13 cellular contexts compared by ENCODE assay signal in the genomic region with DNA sequence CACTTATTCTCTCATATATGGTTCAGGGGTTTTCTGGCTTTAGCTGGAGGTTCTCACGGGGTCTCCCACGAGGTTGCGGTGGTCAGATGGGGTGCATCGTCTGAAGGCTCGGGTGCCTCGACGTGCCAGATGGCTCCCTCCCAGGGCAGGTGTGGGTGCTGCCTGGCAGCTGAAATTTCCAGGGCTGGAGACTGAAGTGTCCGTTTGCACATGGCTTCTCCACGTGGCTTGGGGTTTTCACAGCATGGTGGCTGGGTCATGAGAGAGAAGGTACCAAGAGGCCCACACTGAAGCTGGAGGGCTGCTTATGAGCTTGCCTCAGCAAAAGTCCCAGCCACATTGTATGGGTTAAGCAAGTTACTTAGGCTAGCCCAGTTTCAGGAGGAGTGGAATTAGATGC.
DNase-seq lines count a peak whose midpoint lies in the region; FAIRE-seq and TF ChIP-seq lines count a peak whose summit lies in the region.
"Had no signal": no experiment of that assay in that cellular context is flagged by ENCODE, and none has a peak within 500 bp of the region (broad histone marks: within the 10 kb centered on the region; RNA-seq: fewer than 3 reads in every experiment).

No MANE protein-coding gene starts in this region.

- no peaks in the 10 kb centered on the region for H4K20me1 ChIP-seq in endothelial cell of umbilical vein (replicated peaks; ENCODE audit: control insufficient read depth, extremely low read depth, insufficient read depth, low read length)

- H3K36me3 Mint-ChIP-seq in CD8-positive, alpha-beta memory T cell, result no peaks in the 10 kb centered on the region

- peak; percentile 20 for FAIRE-seq in GM12891 (lab: Jason Lieb, UNC)
- FAIRE-seq in endothelial cell of umbilical vein (lab: Jason Lieb, UNC), result no peak

- POLR2A ChIA-PET in endothelial cell of umbilical vein (lab: Charles Lee), result no interaction called here
- POLR2A ChIA-PET in CD8-positive, alpha-beta memory T cell (lab: Charles Lee), result no interaction called here

- TF ChIP-seq CTCF in endothelial cell of umbilical vein (IDR thresholded peaks at IDR 0.05; ENCODE audit: extremely low read depth in 1 of 2, insufficient read depth in 1 of 2, low read depth in 1 of 2, low read length in 2 of 2) (no peak), neutrophil (IDR thresholded peaks at IDR 0.05) (no peak)

- no peak for DNase-seq in GM12891 (ENCODE audit: insufficient read length, low spot score)
- DNase-seq in NCI-H1092 (lab: John Stamatoyannopoulos, UW), result peak; percentile 8
- DNase-seq in endothelial cell of umbilical vein (ENCODE audit: low read depth, low spot score), result no peak
- no peak for DNase-seq in CD8-positive, alpha-beta memory T cell
- no peak for DNase-seq in stimulated activated CD4-positive, alpha-beta T cell treated with anti-CD3 and anti-CD28 coated beads, Interleukin-12 subunit alpha, Interleukin-12 subunit beta, amount 100 ng/mL, for 4 hours
- DNase-seq in NCI-H524 treated with DMSO at 0.1 percent for 48 hours (lab: John Stamatoyannopoulos, UW), result no peak
- DNase-seq: activated CD4-positive, alpha-beta T cell treated with anti-CD3 and anti-CD28 coated beads, Interleukin-2, amount 50 U/mL, for 1 hour; DMS79; esophagus squamous epithelium; NCI-H446; SIG-M5 had no signal

- TF ChIP-seq POLR2A in GM12891 (IDR thresholded peaks at IDR 0.05; ENCODE audit: low read depth, low read length), result no peak
- no peak for TF ChIP-seq POLR2A in endothelial cell of umbilical vein (IDR thresholded peaks at IDR 0.05; ENCODE audit: low read depth, low read length)

- H3K27me3 Mint-ChIP-seq in CD8-positive, alpha-beta memory T cell, result peaks cover 36 to 59% of the 10 kb centered on the region in 2 donors

- intact Hi-C loops in endothelial cell of umbilical vein (cut with micrococcal nuclease), result no loop called here

- H3K9ac ChIP-seq in endothelial cell of umbilical vein (replicated peaks; ENCODE audit: extremely low read depth, insufficient read depth, low read length), result no peak overlapping the region

- peak overlapping the region in 2 of 7 donors; percentile 26 to 61 for H3K4me3 Mint-ChIP-seq in CD8-positive, alpha-beta memory T cell

- H3K4me1 Mint-ChIP-seq in CD8-positive, alpha-beta memory T cell, result peaks cover 8 to 12% (median 9%) of the 10 kb centered on the region in 3 donors

- H3K9me3 ChIP-seq in endothelial cell of umbilical vein (replicated peaks; ENCODE audit: control insufficient read depth, insufficient read depth, low read length) (no peaks in the 10 kb centered on the region), neutrophil (no peaks in the 10 kb centered on the region)
- no peaks in the 10 kb centered on the region for H3K9me3 ChIP-seq in CD8-positive, alpha-beta memory T cell (ENCODE audit: low read length)
- H3K9me3 ChIP-seq: esophagus squamous epithelium had no signal

- H3K4me3 ChIP-seq in endothelial cell of umbilical vein (replicated peaks in 1 of 3; ENCODE audit: insufficient read depth in 1 of 3, low read depth in 1 of 3, low read length in 3 of 3) (no peak overlapping the region), neutrophil (ENCODE audit: low read depth in 1 of 2, low read length in 1 of 2) (peak overlapping the region; percentile 58)
- H3K4me3 ChIP-seq in CD8-positive, alpha-beta memory T cell (ENCODE audit: low read length), result no peak overlapping the region

- H3K9me1 ChIP-seq in endothelial cell of umbilical vein (replicated peaks; ENCODE audit: control insufficient read depth, extremely low read depth, insufficient read depth, low read length), result no peaks in the 10 kb centered on the region

- H3K4me1 ChIP-seq in endothelial cell of umbilical vein (ENCODE audit: control insufficient read depth, extremely low read depth, insufficient read depth, low read length) (peaks cover 19% of the 10 kb centered on the region), neutrophil (ENCODE audit: control insufficient read depth in 1 of 2, insufficient read depth in 1 of 2, low read depth in 1 of 2, low read length in 1 of 2) (peaks cover 53 to 56% of the 10 kb centered on the region in 2 experiments)
- H3K4me1 ChIP-seq in CD8-positive, alpha-beta memory T cell (ENCODE audit: insufficient read depth, low read length), result no peaks in the 10 kb centered on the region

- H3K36me3 ChIP-seq in endothelial cell of umbilical vein (ENCODE audit: control insufficient read depth in 2 of 2, extremely low read depth in 1 of 2, insufficient read depth in 2 of 2, low read length in 2 of 2) (no peaks in the 10 kb centered on the region), neutrophil (no peaks in the 10 kb centered on the region)
- H3K36me3 ChIP-seq in CD8-positive, alpha-beta memory T cell (ENCODE audit: insufficient read depth, low read length), result no peaks in the 10 kb centered on the region
- H3K36me3 ChIP-seq: esophagus squamous epithelium, spleen had no signal

- peaks cover 13 to 29% of the 10 kb centered on the region in 2 experiments for H3K27me3 ChIP-seq in endothelial cell of umbilical vein (ENCODE audit: control insufficient read depth in 2 of 2, insufficient read depth in 2 of 2, low read length in 2 of 2)
- H3K27me3 ChIP-seq in neutrophil, result no peaks in the 10 kb centered on the region
- no peaks in the 10 kb centered on the region for H3K27me3 ChIP-seq in CD8-positive, alpha-beta memory T cell (ENCODE audit: insufficient read depth, low read length, poor library complexity, severe bottlenecking)

- no peak overlapping the region for H3K27ac Mint-ChIP-seq in CD8-positive, alpha-beta memory T cell

- BruUV-seq in endothelial cell of umbilical vein (replicated peaks; lab: Mats Ljungman, UMichigan), result no TSS peak

- no peaks in the 10 kb centered on the region for H3K79me2 ChIP-seq in endothelial cell of umbilical vein (ENCODE audit: control insufficient read depth, insufficient read depth, low read length)

- CTCF ChIA-PET in endothelial cell of umbilical vein (lab: Charles Lee), result no interaction called here
- CTCF ChIA-PET in CD8-positive, alpha-beta memory T cell (lab: Charles Lee), result no interaction called here

- H2AFZ ChIP-seq in endothelial cell of umbilical vein (ENCODE audit: low read depth, low read length), result no peak overlapping the region

- H3K9me3 Mint-ChIP-seq in CD8-positive, alpha-beta memory T cell, result no peaks in the 10 kb centered on the region

- no peak overlapping the region for H3K27ac ChIP-seq in endothelial cell of umbilical vein (ENCODE audit: insufficient read depth, low read depth, low read length)
- peak overlapping the region; percentile 74 for H3K27ac ChIP-seq in neutrophil
- H3K27ac ChIP-seq in CD8-positive, alpha-beta memory T cell (ENCODE audit: low read depth, low read length), result no peak overlapping the region

- H3K4me2 ChIP-seq in endothelial cell of umbilical vein (ENCODE audit: insufficient read depth, low read length), result peak overlapping the region; percentile 73

- dilution Hi-C loops in endothelial cell of umbilical vein (cut with MboI; ENCODE audit: extremely low pct_ligation_motif_present, low sequenced_read_pairs), result no loop called here

TF ChIP-seq in GM12891, 5 proteins besides CTCF, POLR2A, EP300 and RAD21:
- TF ChIP-seq PAX5 (IDR thresholded peaks at IDR 0.05; ENCODE audit: insufficient read depth, low read length, severe bottlenecking), result no peak
- no peak for TF ChIP-seq POLR2AphosphoS5 (IDR thresholded peaks at IDR 0.05; ENCODE audit: low read depth, low read length)
- no peak for TF ChIP-seq TAF1 (IDR thresholded peaks at IDR 0.05; ENCODE audit: low read depth, low read length)
TF ChIP-seq in GM12891: peak in this region for 0.

TF ChIP-seq in endothelial cell of umbilical vein, 7 proteins besides CTCF, POLR2A, EP300 and RAD21:
- no peak for TF ChIP-seq GATA2 (IDR thresholded peaks at IDR 0.05; ENCODE audit: insufficient read depth, insufficient read length, low read depth, low read length)
- TF ChIP-seq JUN (IDR thresholded peaks at IDR 0.05; ENCODE audit: borderline replicate concordance, insufficient read depth, insufficient read length, low read depth), result no peak
- TF ChIP-seq EZH2 (IDR thresholded peaks at IDR 0.05; ENCODE audit: borderline replicate concordance, low read depth, low read length, severe bottlenecking), result no peak
- no peak for TF ChIP-seq MYC (IDR thresholded peaks at IDR 0.05; ENCODE audit: low read depth, low read length)
- no peak for TF ChIP-seq POLR2AphosphoS5 (IDR thresholded peaks at IDR 0.05; ENCODE audit: insufficient read depth, low read depth, low read length)
- TF ChIP-seq, protein P1, sequence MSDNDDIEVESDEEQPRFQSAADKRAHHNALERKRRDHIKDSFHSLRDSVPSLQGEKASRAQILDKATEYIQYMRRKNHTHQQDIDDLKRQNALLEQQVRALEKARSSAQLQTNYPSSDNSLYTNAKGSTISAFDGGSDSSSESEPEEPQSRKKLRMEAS (IDR thresholded peaks at IDR 0.05; ENCODE audit: insufficient read depth, insufficient read length), result no peak
- TF ChIP-seq FOS (IDR thresholded peaks at IDR 0.05; ENCODE audit: borderline replicate concordance, insufficient read depth, low read length), result no peak

Comparison
In these comparisons a context has a peak if more than half of its experiments do, and no peak if none do; other contexts are left out.
1. H3K4me3 ChIP-seq: peak in neutrophil (2 of 2); none in endothelial cell of umbilical vein (0 of 3) and CD8-positive, alpha-beta memory T cell (single experiment).